Comparison of ENCODE assay signal across 8 cellular contexts in the genomic region with DNA sequence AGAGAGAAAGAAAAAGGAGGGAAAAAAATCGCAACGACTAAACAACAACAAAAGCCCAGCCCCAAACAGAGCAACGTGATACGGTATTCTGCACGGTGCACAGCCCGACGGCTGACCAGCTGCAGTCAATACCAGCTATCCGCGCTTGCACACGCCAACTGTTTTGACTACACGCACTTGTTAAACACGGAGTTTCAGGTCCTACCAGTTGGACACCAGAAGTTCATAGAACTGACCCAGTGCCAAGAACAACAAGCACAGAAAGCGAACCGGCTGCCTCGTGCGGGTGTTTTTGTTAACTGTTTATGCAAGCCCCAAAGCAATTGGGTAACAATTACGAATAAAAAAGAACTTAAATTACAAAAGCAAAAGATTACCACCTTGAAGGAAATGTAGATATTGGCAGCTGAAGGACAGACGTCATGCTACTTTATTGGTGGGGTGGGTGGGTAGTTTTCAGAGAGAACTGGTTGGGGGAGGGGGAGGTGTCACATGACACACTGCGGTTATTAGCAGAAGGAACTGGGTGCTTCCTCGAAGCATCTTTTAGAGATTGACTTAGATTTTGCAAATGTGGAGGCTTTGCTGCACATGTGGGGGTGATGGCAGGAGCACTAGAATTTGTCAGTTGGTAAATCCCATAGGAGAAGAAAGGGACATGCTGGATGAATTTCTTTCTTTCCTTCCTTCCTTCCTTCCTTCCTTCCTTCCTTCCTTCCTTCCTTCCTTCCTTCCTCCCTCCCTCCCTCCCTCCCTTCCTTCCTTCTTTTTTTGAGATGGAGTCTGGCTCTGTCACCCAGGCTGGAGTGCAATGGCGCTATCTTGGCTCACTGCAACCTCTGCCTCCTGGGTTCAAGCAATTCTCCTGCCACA.
DNase-seq lines count a peak whose midpoint lies in the region; ATAC-seq and TF ChIP-seq lines count a peak whose summit lies in the region.

No MANE protein-coding gene starts in this region.

- H3K4me1 ChIP-seq in H9 (ENCODE audit: insufficient read depth, low read length) (peaks cover 27% of the 10 kb centered on the region; the same call in 1 of the 2 replicates), NT2/D1 (ENCODE audit: insufficient read depth, insufficient read length) (peaks cover 11% of the 10 kb centered on the region), osteoblast (ENCODE audit: insufficient read depth, low read length) (peaks cover 11% of the 10 kb centered on the region)

- no peak overlapping the region for H3K23ac ChIP-seq in H9 (ENCODE audit: insufficient read length, low read depth, low read length)

- H3K27ac Mint-ChIP-seq in H9 = peak overlapping the region; percentile 74 to 99 (median 79)
- H3K27ac Mint-ChIP-seq in activated T-helper 1 cell treated with anti-CD3 and anti-CD28 coated beads, Interleukin-12 subunit alpha, Interleukin-12 subunit beta, Interleukin-2, Interleukin-4 antibody, amounts not matched to agents 30 ng/mL and 10 ng/mL and 1 ng/mL, durations not matched to agents 14 hours and 24 hours and 36 hours = peak overlapping the region; percentile 89

- peaks cover 2% of the 10 kb centered on the region; the same call in 1 of the 2 replicates for H3K27me3 Mint-ChIP-seq in H9 (ENCODE audit: low read depth)
- H3K27me3 Mint-ChIP-seq in activated T-helper 1 cell treated with anti-CD3 and anti-CD28 coated beads, Interleukin-12 subunit alpha, Interleukin-12 subunit beta, Interleukin-2, Interleukin-4 antibody, amounts not matched to agents 30 ng/mL and 10 ng/mL and 1 ng/mL, durations not matched to agents 14 hours and 24 hours and 36 hours (ENCODE audit: insufficient read depth) = no peaks in the 10 kb centered on the region

- H3T11ph ChIP-seq in H9 (ENCODE audit: low read length) = no peak overlapping the region

- peak; percentile 81 for DNase-seq in DMS53 treated with DMSO at 0.1 percent for 48 hours (lab: John Stamatoyannopoulos, UW; ENCODE audit: unreplicated experiment)
- peak; percentile 67 for DNase-seq in H9
- DNase-seq in NT2/D1 (ENCODE audit: low read depth, low spot score) = no peak
- no peak for DNase-seq in activated T-helper 1 cell treated with anti-CD3 and anti-CD28 coated beads, Interleukin-12 subunit alpha, Interleukin-12 subunit beta, Interleukin-2, Interleukin-4 antibody, amounts not matched to agents 30 ng/mL and 10 ng/mL and 1 ng/mL, durations not matched to agents 14 hours and 24 hours and 36 hours (ENCODE audit: low spot score)
- DNase-seq in fibroblast of the aortic adventitia (ENCODE audit: low read depth) = peak; percentile 80
- peak; percentile 58 for DNase-seq in osteoblast (ENCODE audit: insufficient read length, low spot score, missing footprints)
- no peak for DNase-seq in NCI-H128 (lab: John Stamatoyannopoulos, UW; ENCODE audit: unreplicated experiment)

- H3K4me1 Mint-ChIP-seq in H9 = peaks cover 71 to 79% of the 10 kb centered on the region in 2 experiments
- peaks cover 35% of the 10 kb centered on the region for H3K4me1 Mint-ChIP-seq in activated T-helper 1 cell treated with anti-CD3 and anti-CD28 coated beads, Interleukin-12 subunit alpha, Interleukin-12 subunit beta, Interleukin-2, Interleukin-4 antibody, amounts not matched to agents 30 ng/mL and 10 ng/mL and 1 ng/mL, durations not matched to agents 14 hours and 24 hours and 36 hours (ENCODE audit: low read depth)

- peak overlapping the region; percentile 24 for H3K4me3 ChIP-seq in NT2/D1 (ENCODE audit: insufficient read length, low read depth)
- peak overlapping the region; percentile 60 for H3K4me3 ChIP-seq in fibroblast of the aortic adventitia (ENCODE audit: low read depth, low read length)
- peak overlapping the region; percentile 73 for H3K4me3 ChIP-seq in osteoblast (ENCODE audit: insufficient read depth, low read length)

- H3K4ac ChIP-seq in H9 (ENCODE audit: low read depth, low read length) = no peak overlapping the region; the same call in 1 of the 2 replicates

- TF ChIP-seq CTCF in H9 (conservative IDR thresholded peaks at IDR 0.05) (no peak), fibroblast of the aortic adventitia (IDR thresholded peaks at IDR 0.05; ENCODE audit: insufficient read depth, low read length) (no peak), osteoblast (IDR thresholded peaks at IDR 0.05; ENCODE audit: extremely low read depth, low read depth, low read length) (no peak)

- peak overlapping the region; percentile 55; the same call in 1 of the 2 replicates for H3K14ac ChIP-seq in H9 (ENCODE audit: insufficient read depth, low read length)

- H2BK12ac ChIP-seq in H9 (ENCODE audit: insufficient read length, low read depth, low read length) = no peak overlapping the region

- no peak overlapping the region for H2AK5ac ChIP-seq in H9 (ENCODE audit: insufficient read length, low read length)

- intact Hi-C loops in activated T-helper 1 cell treated with anti-CD3 and anti-CD28 coated beads, Interleukin-12 subunit alpha, Interleukin-12 subunit beta, Interleukin-2, Interleukin-4 antibody, amounts not matched to agents 30 ng/mL and 10 ng/mL and 1 ng/mL, durations not matched to agents 14 hours and 24 hours and 36 hours (cut with micrococcal nuclease) = loop anchor here (1.0 to 2.0 kb wide), 7 partner anchors 14 to 654 kb away; a partner anchor contains a TSS

- no peak overlapping the region for H2AFZ ChIP-seq in H9 (ENCODE audit: low read length)
- H2AFZ ChIP-seq in osteoblast (ENCODE audit: low read length) = peak overlapping the region; percentile 60

- H3K18ac ChIP-seq in H9 (ENCODE audit: insufficient read length, low read depth, low read length) = peak overlapping the region; percentile 49

- H3K23me2 ChIP-seq in H9 (ENCODE audit: insufficient read length, low read depth, low read length, poor library complexity, severe bottlenecking) = peaks cover 3% of the 10 kb centered on the region

- H3K36me3 Mint-ChIP-seq in H9 (ENCODE audit: insufficient read depth in 1 of 3, low read depth in 3 of 3) = peaks cover 0 to 7% (median 4%) of the 10 kb centered on the region in 3 experiments; a peak in 4 of 7 replicates
- H3K36me3 Mint-ChIP-seq in activated T-helper 1 cell treated with anti-CD3 and anti-CD28 coated beads, Interleukin-12 subunit alpha, Interleukin-12 subunit beta, Interleukin-2, Interleukin-4 antibody, amounts not matched to agents 30 ng/mL and 10 ng/mL and 1 ng/mL, durations not matched to agents 14 hours and 24 hours and 36 hours (ENCODE audit: low read depth) = peaks cover 2% of the 10 kb centered on the region

- H3K27ac ChIP-seq in H9 (ENCODE audit: insufficient read length, low read depth, low read length) (peak overlapping the region; percentile 33), osteoblast (ENCODE audit: low read depth, low read length) (peak overlapping the region; percentile 37)

- no peak overlapping the region for H2BK5ac ChIP-seq in H9 (ENCODE audit: insufficient read length, low read length)

- H4K8ac ChIP-seq in H9 (replicated peaks; ENCODE audit: insufficient read length, low read depth, low read length) = no peak overlapping the region

- H3K9me3 ChIP-seq in H9 (ENCODE audit: control insufficient read depth, low read depth, low read length) = no peaks in the 10 kb centered on the region
- no peaks in the 10 kb centered on the region for H3K9me3 ChIP-seq in NT2/D1 (ENCODE audit: insufficient read depth, low read length)
- H3K9me3 ChIP-seq in osteoblast (ENCODE audit: low read depth, low read length) = no peaks in the 10 kb centered on the region

- H2BK15ac ChIP-seq in H9 (ENCODE audit: low read depth, low read length) = no peak overlapping the region

- H3K79me1 ChIP-seq in H9 (ENCODE audit: insufficient read depth, low read depth, low read length, poor library complexity, severe bottlenecking) = no peaks in the 10 kb centered on the region

- peak overlapping the region; percentile 41 for H4K5ac ChIP-seq in H9 (ENCODE audit: insufficient read length, low read depth, low read length)

- no peaks in the 10 kb centered on the region for H3K9me3 Mint-ChIP-seq in H9
- no peaks in the 10 kb centered on the region for H3K9me3 Mint-ChIP-seq in activated T-helper 1 cell treated with anti-CD3 and anti-CD28 coated beads, Interleukin-12 subunit alpha, Interleukin-12 subunit beta, Interleukin-2, Interleukin-4 antibody, amounts not matched to agents 30 ng/mL and 10 ng/mL and 1 ng/mL, durations not matched to agents 14 hours and 24 hours and 36 hours

- ATAC-seq in HG03135 (IDR thresholded peaks at IDR 0.05; ENCODE audit: unreplicated experiment) = no peak

- no peaks in the 10 kb centered on the region for H3K79me2 ChIP-seq in H9 (ENCODE audit: insufficient read depth, low read length)
- H3K79me2 ChIP-seq in osteoblast (ENCODE audit: insufficient read depth, low read length) = no peaks in the 10 kb centered on the region

- H3K9ac ChIP-seq in H9 (ENCODE audit: extremely low read depth, insufficient read length, low read length) = peak overlapping the region; percentile 68
- H3K9ac ChIP-seq in NT2/D1 (ENCODE audit: insufficient read length, low read depth) = no peak overlapping the region

- H4K20me1 ChIP-seq in H9 (ENCODE audit: control insufficient read depth, insufficient read depth, insufficient read length) (no peaks in the 10 kb centered on the region), osteoblast (ENCODE audit: insufficient read depth, low read length) (no peaks in the 10 kb centered on the region)

- no CpG with 5 or more reads among the region's 21 CpGs for WGBS in H9 (ENCODE audit: extremely low coverage, insufficient read length, low lambda C conversion rate)

- no peak overlapping the region for H4K91ac ChIP-seq in H9 (ENCODE audit: insufficient read length, low read depth, low read length)

- no peak overlapping the region for H3K56ac ChIP-seq in H9 (ENCODE audit: insufficient read length, low read depth, low read length)

- peaks cover 2% of the 10 kb centered on the region for H3K36me3 ChIP-seq in NT2/D1 (ENCODE audit: insufficient read depth, insufficient read length, low read length)
- H3K36me3 ChIP-seq in osteoblast (ENCODE audit: insufficient read depth, low read length) = no peaks in the 10 kb centered on the region

- H3K27me3 ChIP-seq in H9 (ENCODE audit: insufficient read depth, low read length) (no peaks in the 10 kb centered on the region), NT2/D1 (ENCODE audit: insufficient read depth, insufficient read length) (no peaks in the 10 kb centered on the region), osteoblast (ENCODE audit: insufficient read depth, low read length) (no peaks in the 10 kb centered on the region)

- peak overlapping the region; percentile 78 for H3K4me2 ChIP-seq in H9 (ENCODE audit: insufficient read depth, insufficient read length, low read length)
- H3K4me2 ChIP-seq in osteoblast (ENCODE audit: insufficient read depth, low read length) = peak overlapping the region; percentile 92

- no peak overlapping the region for H2BK20ac ChIP-seq in H9 (ENCODE audit: low read depth, low read length, poor library complexity, severe bottlenecking)

- peak overlapping the region; percentile 43 to 49 for H3K4me3 Mint-ChIP-seq in H9
- peak overlapping the region; percentile 89 for H3K4me3 Mint-ChIP-seq in activated T-helper 1 cell treated with anti-CD3 and anti-CD28 coated beads, Interleukin-12 subunit alpha, Interleukin-12 subunit beta, Interleukin-2, Interleukin-4 antibody, amounts not matched to agents 30 ng/mL and 10 ng/mL and 1 ng/mL, durations not matched to agents 14 hours and 24 hours and 36 hours

- H2BK120ac ChIP-seq in H9 (ENCODE audit: low read depth, low read length, poor library complexity, severe bottlenecking) = no peak overlapping the region

Comparison
In these comparisons a context has a peak if more than half of its experiments do, and no peak if none do; other contexts are left out.
1. DNase-seq: peak in DMS53 treated with DMSO at 0.1 percent for 48 hours (single experiment), H9 (single experiment), fibroblast of the aortic adventitia (single experiment) and osteoblast (single experiment); none in NT2/D1 (single experiment), activated T-helper 1 cell treated with anti-CD3 and anti-CD28 coated beads, Interleukin-12 subunit alpha, Interleukin-12 subunit beta, Interleukin-2, Interleukin-4 antibody, amounts not matched to agents 30 ng/mL and 10 ng/mL and 1 ng/mL, durations not matched to agents 14 hours and 24 hours and 36 hours (single experiment) and NCI-H128 (single experiment).
2. Peak in every context shown above with its lines, with median percentiles within 50 percentile points of each other: H3K4me3 ChIP-seq.